8 cellular contexts compared by ENCODE assay signal in genomic region chr9:93346240-93347112, GRCh38.
DNase-seq lines count a peak whose midpoint lies in the region; ATAC-seq, FAIRE-seq and TF ChIP-seq lines count a peak whose summit lies in the region.

No MANE protein-coding gene starts in this region.

- H2AK5ac ChIP-seq in H1 (ENCODE audit: low read depth, low read length): peak overlapping the region; percentile 6; the same call in 1 of the 2 replicates

- no peaks in the 10 kb centered on the region for H3K36me3 Mint-ChIP-seq in activated T-cell treated with anti-CD3 and anti-CD28 coated beads, Interleukin-2, amount 50 U/mL, for 4 hours (ENCODE audit: insufficient read depth)

- H3K9ac ChIP-seq in H1 (replicated peaks in 1 of 4; ENCODE audit: extremely low read depth in 1 of 4, low read depth in 3 of 4, low read length in 3 of 4) (peak overlapping the region in 3 of 4 experiments; percentile 38 to 65 (median 42); a peak in 5 of 7 replicates), mucosa of rectum (ENCODE audit: low read depth in 1 of 2, low read length in 2 of 2) (peak overlapping the region in 1 of 2 donors; percentile 47)

- H3K4me2 ChIP-seq in H1 (ENCODE audit: insufficient read depth in 1 of 2, low read depth in 2 of 2, low read length in 2 of 2): peak overlapping the region; percentile 70 to 80

- in situ Hi-C loops in transverse colon (cut with MboI; ENCODE audit: low pct_ligation_motif_present in 1 of 4, low pct_unique_long_range_greater_than_20kb in 1 of 4, low sequenced_read_pairs in 3 of 4): no loop called here

- H3K9me3 ChIP-seq in H1 (ENCODE audit: insufficient read depth in 2 of 2, low read depth in 1 of 2, low read length in 1 of 2) (no peaks in the 10 kb centered on the region), mucosa of rectum (ENCODE audit: control insufficient read depth in 2 of 2, low read length in 2 of 2) (no peaks in the 10 kb centered on the region), transverse colon (no peaks in the 10 kb centered on the region)

- peak overlapping the region; percentile 100 for H3K4ac ChIP-seq in H1 (replicated peaks; ENCODE audit: insufficient read length, low read depth, low read length)

- H2BK20ac ChIP-seq in H1 (ENCODE audit: low read length): peak overlapping the region; percentile 99

- H4K5ac ChIP-seq in H1 (ENCODE audit: insufficient read length, low read depth, low read length): peak overlapping the region; percentile 75

- TF ChIP-seq POLR2A in H1 (IDR thresholded peaks at IDR 0.05; ENCODE audit: control extremely low read depth in 1 of 2, low read depth in 2 of 2, low read length in 2 of 2): peak in 1 of 2 experiments; percentile 36; a peak in 1 of 3 replicates
- no peak for TF ChIP-seq POLR2A in transverse colon (IDR thresholded peaks at IDR 0.05)

- H3K36me3 ChIP-seq in H1 (ENCODE audit: control insufficient read depth in 2 of 4, insufficient read depth in 4 of 4, low read length in 3 of 4) (peaks cover 0 to 3% (median 0%) of the 10 kb centered on the region in 4 experiments; a peak in 1 of 8 replicates), mucosa of rectum (ENCODE audit: control insufficient read depth in 2 of 2, insufficient read depth in 2 of 2, low read length in 2 of 2) (no peaks in the 10 kb centered on the region), transverse colon (no peaks in the 10 kb centered on the region)

- H3K14ac ChIP-seq in H1 (ENCODE audit: insufficient read length): no peak overlapping the region

- H4K91ac ChIP-seq in H1 (replicated peaks; ENCODE audit: insufficient read length, low read length): peak overlapping the region; percentile 99

- no peak overlapping the region for H2AFZ ChIP-seq in H1 (ENCODE audit: low read length)

- no peak overlapping the region for H3K27ac ChIP-seq in H1 (ENCODE audit: low read depth, low read length)
- H3K27ac ChIP-seq in mucosa of rectum (ENCODE audit: low read depth in 2 of 2, low read length in 2 of 2): no peak overlapping the region
- H3K27ac ChIP-seq in transverse colon: no peak overlapping the region

- peak overlapping the region; percentile 94 for H3K56ac ChIP-seq in H1 (replicated peaks; ENCODE audit: insufficient read length, low read depth, low read length)

- intact Hi-C loops in transverse colon (cut with DNase I; ENCODE audit: low total_unique reads): no loop called here

- peak overlapping the region; percentile 69 for H3K4me3 Mint-ChIP-seq in activated T-cell treated with anti-CD3 and anti-CD28 coated beads, Interleukin-2, amount 50 U/mL, for 4 hours

- H4K8ac ChIP-seq in H1 (ENCODE audit: extremely low read depth, insufficient read depth, low read length): peak overlapping the region; percentile 58; the same call in 1 of the 2 replicates

- CTCF ChIA-PET in H1 (lab: Charles Lee; ENCODE audit: partially characterized antibody): interaction anchor here (1.0 to 1.5 kb wide), 4 partner anchors 35 to 191 kb away, joined by 3 to 5 read pairs (median 4); no protein-coding TSS in a partner anchor

- no peaks in the 10 kb centered on the region for H3K9me3 Mint-ChIP-seq in activated T-cell treated with anti-CD3 and anti-CD28 coated beads, Interleukin-2, amount 50 U/mL, for 4 hours

- peaks cover 2% of the 10 kb centered on the region; the same call in 1 of the 2 replicates for H3K79me1 ChIP-seq in H1 (ENCODE audit: low read depth, low read length)

- no peak for FAIRE-seq in H1 (lab: Jason Lieb, UNC)

- H2BK15ac ChIP-seq in H1 (ENCODE audit: low read length): 0 out of 2 replicates have a peak overlapping the region, but pooled peaks have one; percentile 29

- peaks cover 9% of the 10 kb centered on the region for H3K23me2 ChIP-seq in H1 (ENCODE audit: low read depth, low read length)

- H3K18ac ChIP-seq in H1 (ENCODE audit: extremely low read depth, low read length): peak overlapping the region; percentile 99

- H3K27me3 ChIP-seq in H1 (replicated peaks in 1 of 4; ENCODE audit: control insufficient read depth in 3 of 4, extremely low read depth in 1 of 4, insufficient read depth in 3 of 4, low read length in 3 of 4) (peaks cover 0 to 7% (median 1%) of the 10 kb centered on the region in 4 experiments; a peak in 3 of 7 replicates), mucosa of rectum (ENCODE audit: control insufficient read depth in 2 of 2, insufficient read depth in 2 of 2, low read length in 2 of 2) (peaks cover 7 to 11% of the 10 kb centered on the region in 2 donors), transverse colon (peaks cover 18% of the 10 kb centered on the region)

- TF ChIP-seq EP300 in H1 (IDR thresholded peaks at IDR 0.05; ENCODE audit: borderline replicate concordance in 1 of 2, low read depth in 2 of 2, low read length in 2 of 2) (no peak), transverse colon (IDR thresholded peaks at IDR 0.05; ENCODE audit: low read depth) (no peak)

- peak overlapping the region; percentile 47 to 66 (median 58) for H3K4me3 ChIP-seq in H1 (ENCODE audit: extremely low read depth in 1 of 4, insufficient read depth in 2 of 4, low read depth in 3 of 4, low read length in 4 of 4)
- H3K4me3 ChIP-seq in mucosa of rectum (ENCODE audit: low read length in 2 of 2): peak overlapping the region; percentile 48
- H3K4me3 ChIP-seq in transverse colon: peak overlapping the region; percentile 18 to 54 (median 30)

- H2BK120ac ChIP-seq in H1 (replicated peaks; ENCODE audit: low read depth, low read length): peak overlapping the region; percentile 79

- peaks cover 0 to 51% of the 10 kb centered on the region in 2 experiments; a peak in 3 of 4 replicates for H3K79me2 ChIP-seq in H1 (ENCODE audit: control insufficient read depth in 1 of 2, insufficient read depth in 2 of 2, low read length in 2 of 2)

- 10% methylated on average over 48 of the region's 64 CpGs; no CpG with 5 or more reads in 1 of the 2 experiments for WGBS in H1 (ENCODE audit: extremely low coverage in 1 of 2, insufficient coverage in 1 of 2, insufficient read length in 1 of 2, insufficient replicate concordance in 2 of 2, low coverage in 1 of 2, low lambda C conversion rate in 2 of 2, missing lambda C conversion rate in 1 of 2), 2 experiments
- WGBS in transverse colon (ENCODE audit: low coverage in 1 of 2), 2 donors: 18 to 27% methylated on average over 20 to 36 of the region's 64 CpGs

- peaks cover 4% of the 10 kb centered on the region for H3K4me1 Mint-ChIP-seq in activated T-cell treated with anti-CD3 and anti-CD28 coated beads, Interleukin-2, amount 50 U/mL, for 4 hours (ENCODE audit: low read depth)

- no peak overlapping the region for H3K23ac ChIP-seq in H1 (ENCODE audit: insufficient read length)

- peak overlapping the region; percentile 96; the same call in 1 of the 2 replicates for H2BK5ac ChIP-seq in H1 (ENCODE audit: low read depth, low read length)

- no peaks in the 10 kb centered on the region for H4K20me1 ChIP-seq in H1 (replicated peaks in 1 of 2; ENCODE audit: control insufficient read depth in 1 of 2, insufficient read depth in 2 of 2, low read length in 2 of 2)

- TF ChIP-seq RAD21 in H1 (IDR thresholded peaks at IDR 0.05 in 1 of 2, conservative IDR thresholded peaks at IDR 0.05 in 1 of 2; ENCODE audit: low read depth in 2 of 2, low read length in 2 of 2): no peak

- H2BK12ac ChIP-seq in H1 (ENCODE audit: low read depth, low read length): peak overlapping the region; percentile 94

- TF ChIP-seq CTCF in H1 (IDR thresholded peaks at IDR 0.05; ENCODE audit: control extremely low read depth in 1 of 3, insufficient read depth in 1 of 3, low read depth in 1 of 3, low read length in 3 of 3): no peak
- no peak for TF ChIP-seq CTCF in transverse colon (IDR thresholded peaks at IDR 0.05)

- H3K27me3 Mint-ChIP-seq in activated T-cell treated with anti-CD3 and anti-CD28 coated beads, Interleukin-2, amount 50 U/mL, for 4 hours (ENCODE audit: low read depth): peaks cover 51% of the 10 kb centered on the region

- POLR2A ChIA-PET in H1 (lab: Charles Lee; ENCODE audit: partially characterized antibody): interaction anchor here (0.9 to 3.4 kb wide), 10 partner anchors 9 to 118 kb away, joined by 3 to 12 read pairs (median 4); no protein-coding TSS in a partner anchor

- ATAC-seq in activated T-cell treated with anti-CD3 and anti-CD28 coated beads, Interleukin-2, amount 50 U/mL, for 4 hours: peak; percentile 35 to 60
- ATAC-seq in GM21529 (IDR thresholded peaks at IDR 0.05; ENCODE audit: unreplicated experiment): no peak
- ATAC-seq in HG03378 (IDR thresholded peaks at IDR 0.05; ENCODE audit: unreplicated experiment): no peak

- H3K4me1 ChIP-seq in H1 (replicated peaks in 1 of 4; ENCODE audit: control insufficient read depth in 3 of 4, insufficient read depth in 4 of 4, low read length in 3 of 4) (peaks cover 3 to 13% (median 5%) of the 10 kb centered on the region in 4 experiments; a peak in 5 of 7 replicates), mucosa of rectum (ENCODE audit: control insufficient read depth in 2 of 2, insufficient read depth in 2 of 2, low read length in 2 of 2) (peaks cover 3 to 4% of the 10 kb centered on the region in 2 donors), transverse colon (peaks cover 0 to 20% (median 3%) of the 10 kb centered on the region in 4 donors)

- DNase-seq in activated T-cell treated with anti-CD3 and anti-CD28 coated beads, Interleukin-2, amount 50 U/mL, for 4 hours: no peak
- no peak for DNase-seq in activated T-cell treated with anti-CD3 and anti-CD28 coated beads, Interleukin-2, amount 50 U/mL, for 1 hour
- DNase-seq in H1 (ENCODE audit: low read depth in 1 of 2, low spot score in 2 of 2): peak in 1 of 2 experiments; percentile 73
- no peak for DNase-seq in transverse colon
- DNase-seq in GDM1 (lab: John Stamatoyannopoulos, UW): no peak

TF ChIP-seq in H1, 55 proteins besides CTCF, POLR2A, EP300 and RAD21 (continues in another document):
- TF ChIP-seq MAFK (IDR thresholded peaks at IDR 0.05; ENCODE audit: low read depth, low read length) (no peak), SUZ12 (IDR thresholded peaks at IDR 0.05; ENCODE audit: low read length) (no peak), KDM4A (IDR thresholded peaks at IDR 0.05; ENCODE audit: low read depth, low read length, severe bottlenecking) (no peak), JUN (IDR thresholded peaks at IDR 0.05; ENCODE audit: low read depth, low read length) (no peak), BACH1 (IDR thresholded peaks at IDR 0.05; ENCODE audit: low read length) (no peak), RNF2 (IDR thresholded peaks at IDR 0.05; ENCODE audit: borderline replicate concordance, low read depth, low read length, missing control alignments, poor library complexity, severe bottlenecking) (no peak), SRF (IDR thresholded peaks at IDR 0.05; ENCODE audit: low read depth, low read length) (no peak), ZNF274 (IDR thresholded peaks at IDR 0.05; ENCODE audit: borderline replicate concordance, extremely low read depth, low read length) (no peak), GTF2F1 (IDR thresholded peaks at IDR 0.05; ENCODE audit: borderline replicate concordance, low read depth, low read length) (no peak), TCF12 (IDR thresholded peaks at IDR 0.05; ENCODE audit: low read depth, low read length) (no peak), SP1 (IDR thresholded peaks at IDR 0.05; ENCODE audit: low read depth, low read length) (no peak), ASH2L (IDR thresholded peaks at IDR 0.05; ENCODE audit: low read length) (peak; percentile 83), SP4 (IDR thresholded peaks at IDR 0.05; ENCODE audit: low read length) (no peak), EZH2 (IDR thresholded peaks at IDR 0.05; ENCODE audit: low read depth, low read length, severe bottlenecking) (peak; percentile 28)

Comparison
In these comparisons a context has a peak if more than half of its experiments do, and no peak if none do; other contexts are left out.
1. ATAC-seq: peak in activated T-cell treated with anti-CD3 and anti-CD28 coated beads, Interleukin-2, amount 50 U/mL, for 4 hours (2 of 2); none in GM21529 (single experiment) and HG03378 (single experiment).
2. Peak in every context shown above with its lines, with median percentiles within 50 percentile points of each other: H3K4me3 ChIP-seq.